8 cellular contexts compared by ENCODE assay signal in genomic region chr6:13328076-13328874, GRCh38. TPM values are rescaled to one million over a fixed set of nuclear protein-coding genes. Genes with fewer than 3 reads are reported as not detected.
A peak's percentile ranks its signal among the peaks of the same experiment; 100 is the strongest.
DNase-seq lines count a peak whose midpoint lies in the region; ATAC-seq and TF ChIP-seq lines count a peak whose summit lies in the region.

Gene TBC1D7, minus strand, starts transcription at chr6:13328537. Its CDS starts 1,639 bp downstream, at chr6:13326898.

- ATAC-seq in HG02642 (IDR thresholded peaks at IDR 0.05; ENCODE audit: poor library complexity, unreplicated experiment) (peak; percentile 95), Right ventricle myocardium inferior (peak; percentile 96)
- peak; percentile 92 for ATAC-seq in activated naive CD8-positive, alpha-beta T cell treated with anti-CD3 and anti-CD28 coated beads, Interleukin-2, amount 10 ng/mL, durations not matched to agents 7 days and 5 days (ENCODE audit: low read depth)

- H3K27me3 ChIP-seq in SU-DHL-6 (ENCODE audit: low read length) (no peaks in the 10 kb centered on the region), parathyroid adenoma (ENCODE audit: control insufficient read depth, insufficient read depth, low read length) (no peaks in the 10 kb centered on the region), tibial nerve (no peaks in the 10 kb centered on the region)

- peak within 1 kb of the TSS; percentile 91 for H3K27ac Mint-ChIP-seq in activated naive CD8-positive, alpha-beta T cell treated with anti-CD3 and anti-CD28 coated beads, Interleukin-2, amount 10 ng/mL, durations not matched to agents 7 days and 5 days

- H4K20me1 ChIP-seq in SU-DHL-6 (ENCODE audit: low read depth, low read length), result no peaks in the 10 kb centered on the region

- peak within 1 kb of the TSS; percentile 89 for H2AFZ ChIP-seq in SU-DHL-6 (ENCODE audit: low read depth, low read length, severe bottlenecking)
- peak within 1 kb of the TSS; percentile 98 for H2AFZ ChIP-seq in parathyroid adenoma

- TF ChIP-seq EP300 in tibial nerve (IDR thresholded peaks at IDR 0.05), result peak; percentile 35 to 89

- H3K4me1 Mint-ChIP-seq in activated naive CD8-positive, alpha-beta T cell treated with anti-CD3 and anti-CD28 coated beads, Interleukin-2, amount 10 ng/mL, durations not matched to agents 7 days and 5 days, result peaks cover 20% of the 10 kb centered on the region

- H3K9me3 Mint-ChIP-seq in activated naive CD8-positive, alpha-beta T cell treated with anti-CD3 and anti-CD28 coated beads, Interleukin-2, amount 10 ng/mL, durations not matched to agents 7 days and 5 days, result no peaks in the 10 kb centered on the region

- H3K9me2 ChIP-seq in SU-DHL-6 (replicated peaks; ENCODE audit: insufficient read depth, low read length), result no peaks in the 10 kb centered on the region

- no peaks in the 10 kb centered on the region for H3K27me3 Mint-ChIP-seq in activated naive CD8-positive, alpha-beta T cell treated with anti-CD3 and anti-CD28 coated beads, Interleukin-2, amount 10 ng/mL, durations not matched to agents 7 days and 5 days

- intact Hi-C loops in Right ventricle myocardium inferior (cut with DNase I), result loop anchor here (2.0 to 5.0 kb wide), 2 partner anchors 159 to 284 kb away; partner anchors contain the start of gene GFOD1

- DNase-seq in GM12865 (ENCODE audit: low read depth), result peak; percentile 96
- peak; percentile 92 for DNase-seq in NCI-H1105 treated with DMSO at 0.1 percent for 48 hours (lab: John Stamatoyannopoulos, UW)
- peak; percentile 98 for DNase-seq in activated naive CD8-positive, alpha-beta T cell treated with anti-CD3 and anti-CD28 coated beads, Interleukin-2, amount 10 ng/mL, durations not matched to agents 7 days and 5 days
- DNase-seq in Right ventricle myocardium inferior (ENCODE audit: missing footprints), result peak; percentile 94
- peak; percentile 83 to 85 for DNase-seq in tibial nerve (ENCODE audit: low spot score in 2 of 2)

- H3K4me3 Mint-ChIP-seq in activated naive CD8-positive, alpha-beta T cell treated with anti-CD3 and anti-CD28 coated beads, Interleukin-2, amount 10 ng/mL, durations not matched to agents 7 days and 5 days, result peak within 1 kb of the TSS; percentile 93

- H3K4me3 ChIP-seq in GM12865 (ENCODE audit: low read depth, low read length) (peak within 1 kb of the TSS; percentile 99), SU-DHL-6 (ENCODE audit: insufficient read depth, low read length, poor library complexity, severe bottlenecking) (peak within 1 kb of the TSS; percentile 64), parathyroid adenoma (ENCODE audit: low read depth, low read length) (peak within 1 kb of the TSS; percentile 91), tibial nerve (peak within 1 kb of the TSS; percentile 65 to 87 (median 80))

- H3K36me3 Mint-ChIP-seq in activated naive CD8-positive, alpha-beta T cell treated with anti-CD3 and anti-CD28 coated beads, Interleukin-2, amount 10 ng/mL, durations not matched to agents 7 days and 5 days, result peaks cover 4% of the 10 kb centered on the region

- TF ChIP-seq POLR2A in tibial nerve (IDR thresholded peaks at IDR 0.05), result peak; percentile 87 to 88

- H3K36me3 ChIP-seq in SU-DHL-6 (ENCODE audit: low read length) (no peaks in the 10 kb centered on the region), parathyroid adenoma (ENCODE audit: control insufficient read depth, insufficient read depth, low read length) (no peaks in the 10 kb centered on the region), tibial nerve (peaks cover 0 to 28% (median 0%) of the 10 kb centered on the region in 3 donors)

- no peaks in the 10 kb centered on the region for H3K79me2 ChIP-seq in SU-DHL-6 (ENCODE audit: insufficient read depth, low read length)
- H3K79me2 ChIP-seq in parathyroid adenoma, result no peaks in the 10 kb centered on the region

- peaks cover 6% of the 10 kb centered on the region; the same call in 1 of the 2 replicates for H3F3A ChIP-seq in SU-DHL-6 (ENCODE audit: insufficient read depth)

- H3K9me3 ChIP-seq in SU-DHL-6 (ENCODE audit: insufficient read depth, low read length) (no peaks in the 10 kb centered on the region), parathyroid adenoma (ENCODE audit: control insufficient read depth, low read length) (no peaks in the 10 kb centered on the region), tibial nerve (no peaks in the 10 kb centered on the region)

- H3K4me1 ChIP-seq in parathyroid adenoma, result peaks cover 4% of the 10 kb centered on the region
- peaks cover 0 to 21% (median 7%) of the 10 kb centered on the region in 4 donors for H3K4me1 ChIP-seq in tibial nerve

- POLR2A ChIA-PET in activated naive CD8-positive, alpha-beta T cell treated with anti-CD3 and anti-CD28 coated beads, Interleukin-2, amount 10 ng/mL, durations not matched to agents 7 days and 5 days (lab: Charles Lee), result interaction anchor here (0.6 to 2.8 kb wide), 26 partner anchors 8 to 1612 kb away, joined by 3 to 36 read pairs (median 4); partner anchors contain the start of genes GFOD1, MCUR1, NOL7 and SIRT5

- peak within 1 kb of the TSS; percentile 25 for H3K27ac ChIP-seq in SU-DHL-6 (ENCODE audit: low read depth, low read length)
- H3K27ac ChIP-seq in parathyroid adenoma, result peak within 1 kb of the TSS; percentile 87
- peak within 1 kb of the TSS; percentile 77 to 92 (median 91) for H3K27ac ChIP-seq in tibial nerve

- peak within 1 kb of the TSS; percentile 72 for H3K9ac ChIP-seq in SU-DHL-6 (ENCODE audit: low read length)
- H3K9ac ChIP-seq in parathyroid adenoma, result peak within 1 kb of the TSS; percentile 65

- TF ChIP-seq CTCF in GM12865 (IDR thresholded peaks at IDR 0.05; ENCODE audit: insufficient read depth, low read depth, low read length, missing control alignments) (peak; percentile 1), SU-DHL-6 (IDR thresholded peaks at IDR 0.05; ENCODE audit: insufficient read depth, low read length, poor library complexity, severe bottlenecking) (no peak), parathyroid adenoma (IDR thresholded peaks at IDR 0.05) (peak; percentile 17), tibial nerve (IDR thresholded peaks at IDR 0.05) (peak in 3 of 5 experiments; percentile 9 to 54 (median 34))

- 0 to 1% methylated on average over 26 to 31 of the region's 63 CpGs for WGBS in tibial nerve, 2 donors

- H3K4me2 ChIP-seq in SU-DHL-6 (ENCODE audit: low read depth, low read length, poor library complexity, severe bottlenecking) (peak within 1 kb of the TSS; percentile 80), parathyroid adenoma (ENCODE audit: low read length) (peak within 1 kb of the TSS; percentile 98)

RNA-seq across cellular contexts. Expression of gene TBC1D7, which starts in this region (rescaled TPM):
- total RNA-seq in activated naive CD8-positive, alpha-beta T cell treated with anti-CD3 and anti-CD28 coated beads, Interleukin-2, amount 10 ng/mL, durations not matched to agents 7 days and 5 days, result 10 to 100 TPM; 19.0 to 23.5 TPM
- total RNA-seq in Right ventricle myocardium inferior, result 32.2 TPM
- 10 to 100 TPM in 1 of 4 donors, 1 to 10 TPM in 3; 5.5 to 28.2 (median 7.1) TPM for total RNA-seq in tibial nerve

Comparison
In these comparisons a context has a peak if more than half of its experiments do, and no peak if none do; other contexts are left out.
1. Peak in every context shown above with its lines: DNase-seq, ATAC-seq, H3K4me3 ChIP-seq and H3K27ac ChIP-seq.
2. H3K27ac ChIP-seq: peak in every context shown above with its lines; median percentile 91 in tibial nerve; 87 in parathyroid adenoma; 25 in SU-DHL-6.